1 cellular context compared by ENCODE assay signal in the genomic region with DNA sequence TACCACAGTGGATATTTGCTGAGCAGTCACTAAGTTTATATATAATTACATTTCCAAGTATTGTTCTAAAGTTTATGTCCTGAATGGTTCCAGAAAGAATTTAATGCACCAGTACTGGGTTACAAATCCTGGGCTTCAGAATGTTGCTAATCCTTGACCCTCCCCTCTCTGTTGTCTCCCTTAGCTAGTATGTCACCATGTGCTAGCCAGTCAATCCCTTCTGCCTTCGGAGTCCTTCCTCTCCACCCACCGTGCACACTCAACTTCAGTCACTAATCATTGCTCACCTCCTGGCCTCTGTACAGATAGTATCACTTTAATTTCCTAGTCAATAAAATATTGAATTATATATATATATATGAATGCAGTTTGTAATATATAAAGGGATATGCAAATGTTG.
TF ChIP-seq lines count a peak whose summit lies in the region.

No MANE protein-coding gene starts in this region.

TF ChIP-seq in GM23338, 12 proteins besides CTCF, POLR2A, EP300 and RAD21 (continued from another document):
- TF ChIP-seq, protein P1, sequence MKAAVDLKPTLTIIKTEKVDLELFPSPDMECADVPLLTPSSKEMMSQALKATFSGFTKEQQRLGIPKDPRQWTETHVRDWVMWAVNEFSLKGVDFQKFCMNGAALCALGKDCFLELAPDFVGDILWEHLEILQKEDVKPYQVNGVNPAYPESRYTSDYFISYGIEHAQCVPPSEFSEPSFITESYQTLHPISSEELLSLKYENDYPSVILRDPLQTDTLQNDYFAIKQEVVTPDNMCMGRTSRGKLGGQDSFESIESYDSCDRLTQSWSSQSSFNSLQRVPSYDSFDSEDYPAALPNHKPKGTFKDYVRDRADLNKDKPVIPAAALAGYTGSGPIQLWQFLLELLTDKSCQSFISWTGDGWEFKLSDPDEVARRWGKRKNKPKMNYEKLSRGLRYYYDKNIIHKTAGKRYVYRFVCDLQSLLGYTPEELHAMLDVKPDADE (IDR thresholded peaks at IDR 0.05), result no peak
- no peak for TF ChIP-seq ZNF114 (CRISPR knock-in tag; IDR thresholded peaks at IDR 0.05)
- no peak for TF ChIP-seq CREB1 (CRISPR knock-in tag; IDR thresholded peaks at IDR 0.05; ENCODE audit: low read depth)
- no peak for TF ChIP-seq EZH2 (IDR thresholded peaks at IDR 0.05; ENCODE audit: low read depth, unreplicated experiment)
- TF ChIP-seq NANOG (IDR thresholded peaks at IDR 0.05; ENCODE audit: borderline replicate concordance), result no peak
